ENCODE assay signal across 8 cellular contexts in the genomic region with DNA sequence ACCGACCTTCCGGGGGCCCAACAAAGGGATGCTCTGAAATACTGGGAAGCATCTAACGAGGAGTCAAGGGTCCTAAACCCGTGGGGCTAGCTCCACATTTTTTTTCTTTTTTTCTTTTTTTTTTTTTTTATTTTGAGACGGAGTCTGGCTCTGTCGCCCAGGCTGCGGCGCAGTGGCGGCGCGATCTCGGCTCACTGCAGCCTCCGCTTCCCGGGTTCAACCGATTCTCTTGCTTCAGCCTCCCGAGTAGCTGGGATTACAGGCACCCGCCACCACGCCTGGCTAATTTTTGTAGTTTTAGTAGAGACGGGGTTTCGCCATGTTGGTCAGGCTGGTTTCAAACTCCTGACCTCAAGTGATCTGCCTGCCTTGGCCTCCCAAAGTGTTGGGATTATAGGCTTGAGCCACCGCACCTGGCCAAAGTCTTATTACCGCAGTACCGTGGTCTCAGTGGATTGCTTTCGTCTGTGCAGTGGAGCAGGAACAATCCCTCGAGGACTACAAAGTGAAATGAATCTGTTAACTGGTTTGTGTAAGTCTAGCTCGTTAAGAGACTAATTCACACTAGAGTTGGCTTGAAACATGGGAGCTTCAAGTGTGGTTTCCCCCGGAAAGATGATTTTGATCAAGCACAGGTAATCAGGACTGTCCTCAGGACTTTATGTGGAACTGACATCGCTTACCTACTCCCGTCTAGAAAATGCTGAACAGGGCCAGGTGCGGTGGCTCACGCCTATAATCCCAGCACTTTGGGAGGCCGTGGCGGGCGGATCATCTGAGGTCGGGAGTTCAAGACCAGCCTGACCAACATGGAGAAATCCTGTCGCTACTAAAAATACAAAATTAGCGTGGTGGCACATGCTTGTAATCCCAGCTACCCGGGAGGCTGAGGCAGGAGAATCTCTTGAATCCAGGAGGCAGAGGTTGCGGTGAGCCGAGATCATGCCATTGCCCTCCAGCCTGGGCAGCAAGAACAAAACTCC. TPM values are rescaled to one million over a fixed set of nuclear protein-coding genes. Genes with fewer than 3 reads are reported as not detected.
DNase-seq lines count a peak whose midpoint lies in the region; FAIRE-seq and TF ChIP-seq lines count a peak whose summit lies in the region.
"Not testable (repeated sequence)": the region's sequence is repeated elsewhere in the genome, so short reads cannot be mapped to it uniquely, and the experiment has no call there.

No MANE protein-coding gene starts in this region.

- not testable (repeated sequence) for H2BK20ac ChIP-seq in H1 (ENCODE audit: low read length)

- H3K79me2 ChIP-seq in H1 (ENCODE audit: control insufficient read depth in 1 of 2, insufficient read depth in 2 of 2, low read length in 2 of 2); neural cell (replicated peaks; ENCODE audit: insufficient read depth, low read length): not testable (repeated sequence)

- CTCF ChIA-PET in RWPE1 (lab: Yijun Ruan, JAX) = interaction anchor here (0.6 to 5.8 kb wide), 8 partner anchors 9 to 39 kb away, joined by 3 to 61 read pairs (median 4); no protein-coding TSS in a partner anchor
- CTCF ChIA-PET in H1 (lab: Charles Lee; ENCODE audit: partially characterized antibody) = interaction anchor here (1.0 to 12.9 kb wide), 22 partner anchors 7 to 139 kb away, joined by 3 to 239 read pairs (median 6); partner anchors contain the start of genes ARMC7 and MIF4GD

- peak overlapping the region; percentile 48; the same call in 1 of the 2 replicates for H2AFZ ChIP-seq in H1 (ENCODE audit: low read length)
- not testable (repeated sequence) for H2AFZ ChIP-seq in neural cell (ENCODE audit: low read depth, low read length)

- H3F3A ChIP-seq in neural cell (ENCODE audit: insufficient read depth, low read length, poor library complexity, severe bottlenecking) = not testable (repeated sequence)

- not testable (repeated sequence) for H3K23ac ChIP-seq in H1 (ENCODE audit: insufficient read length)

- not testable (repeated sequence) for FAIRE-seq in H1 (lab: Jason Lieb, UNC)

- H2AK5ac ChIP-seq in H1 (ENCODE audit: low read depth, low read length) = not testable (repeated sequence)

- not testable (repeated sequence) for H3K23me2 ChIP-seq in H1 (ENCODE audit: low read depth, low read length)

- not testable (repeated sequence) for H3K9me2 ChIP-seq in neural cell (ENCODE audit: insufficient read depth, low read length)

- H3K4ac ChIP-seq in H1 (replicated peaks; ENCODE audit: insufficient read length, low read depth, low read length) = peak overlapping the region; percentile 78

- peaks cover 53% of the 10 kb centered on the region for H3K36me3 ChIP-seq in BLaER1
- H3K36me3 ChIP-seq in H1 (ENCODE audit: control insufficient read depth in 2 of 4, insufficient read depth in 4 of 4, low read length in 3 of 4) = peaks cover 2 to 30% (median 15%) of the 10 kb centered on the region in 4 experiments
- H3K36me3 ChIP-seq in neural cell (ENCODE audit: insufficient read depth, low read length); stomach smooth muscle (ENCODE audit: control insufficient read depth in 2 of 2, insufficient read depth in 2 of 2, low read length in 2 of 2): not testable (repeated sequence)

- H3K56ac ChIP-seq in H1 (replicated peaks; ENCODE audit: insufficient read length, low read depth, low read length) = peak overlapping the region; percentile 59

- H3K4me1 Mint-ChIP-seq in activated naive CD8-positive, alpha-beta T cell (ENCODE audit: low read depth) = peaks cover 14% of the 10 kb centered on the region

- not testable (repeated sequence) for TF ChIP-seq EP300 in H1 (IDR thresholded peaks at IDR 0.05; ENCODE audit: borderline replicate concordance in 1 of 2, low read depth in 2 of 2, low read length in 2 of 2); neural cell (conservative IDR thresholded peaks at IDR 0.05; ENCODE audit: poor library complexity, severe bottlenecking)

- POLR2A ChIA-PET in RWPE1 (lab: Yijun Ruan, JAX; ENCODE audit: low non-redundant PET) (interaction anchor here (0.8 to 1.8 kb wide), 2 partner anchors 16 to 18 kb away, joined by 5 to 6 read pairs; no protein-coding TSS in a partner anchor), H1 (lab: Charles Lee; ENCODE audit: partially characterized antibody) (interaction anchor here (0.6 to 13.9 kb wide), 24 partner anchors 8 to 203 kb away, joined by 3 to 134 read pairs (median 6); partner anchors contain the start of genes JPT1, NUP85, SLC16A5 and SUMO2)

- H3K27ac ChIP-seq in BLaER1 = peak overlapping the region; percentile 97
- peak overlapping the region; percentile 85 for H3K27ac ChIP-seq in HL-60 (replicated peaks)
- H3K27ac ChIP-seq in RWPE1 = peak overlapping the region; percentile 100
- peak overlapping the region; percentile 81; the same call in 1 of the 2 replicates for H3K27ac ChIP-seq in H1 (ENCODE audit: low read depth, low read length)
- peak overlapping the region; percentile 74 for H3K27ac ChIP-seq in neural cell (ENCODE audit: low read length)
- H3K27ac ChIP-seq in stomach smooth muscle (ENCODE audit: low read length) = peak overlapping the region; percentile 77

- peak overlapping the region; percentile 54 for H4K91ac ChIP-seq in H1 (replicated peaks; ENCODE audit: insufficient read length, low read length)

- not testable (repeated sequence) for TF ChIP-seq CTCF in HL-60 (IDR thresholded peaks at IDR 0.05; ENCODE audit: insufficient read depth, low read length); RWPE1 (conservative IDR thresholded peaks at IDR 0.05; ENCODE audit: low read depth); H1 (IDR thresholded peaks at IDR 0.05; ENCODE audit: control extremely low read depth in 1 of 3, insufficient read depth in 1 of 3, low read depth in 1 of 3, low read length in 3 of 3); neural cell (IDR thresholded peaks at IDR 0.05; ENCODE audit: poor library complexity, severe bottlenecking)

- not testable (repeated sequence) for H3K36me3 Mint-ChIP-seq in activated naive CD8-positive, alpha-beta T cell

- peak overlapping the region; percentile 94 for H3K9ac ChIP-seq in BLaER1
- H3K9ac ChIP-seq in H1 (replicated peaks in 1 of 4; ENCODE audit: extremely low read depth in 1 of 4, low read depth in 3 of 4, low read length in 3 of 4) = peak overlapping the region in 3 of 4 experiments; percentile 72 to 82 (median 77); a peak in 6 of 7 replicates
- H3K9ac ChIP-seq in neural cell (ENCODE audit: low read length) = peak overlapping the region; percentile 78
- peak overlapping the region; percentile 81 to 92 for H3K9ac ChIP-seq in stomach smooth muscle (ENCODE audit: low read length in 2 of 2)

- peaks cover 42% of the 10 kb centered on the region for H3K4me1 ChIP-seq in BLaER1
- H3K4me1 ChIP-seq in H1 (replicated peaks in 1 of 4; ENCODE audit: control insufficient read depth in 3 of 4, insufficient read depth in 4 of 4, low read length in 3 of 4); stomach smooth muscle (ENCODE audit: control insufficient read depth, insufficient read depth, low read length): not testable (repeated sequence)

- not testable (repeated sequence) for H3K27me3 Mint-ChIP-seq in activated naive CD8-positive, alpha-beta T cell

- H3K9me3 ChIP-seq in BLaER1; H1 (ENCODE audit: insufficient read depth in 2 of 2, low read depth in 1 of 2, low read length in 1 of 2); iPS-18c (ENCODE audit: control insufficient read depth, insufficient read depth, low read length); neural cell (ENCODE audit: low read length); stomach smooth muscle (ENCODE audit: control insufficient read depth in 2 of 2, low read length in 2 of 2): not testable (repeated sequence)

- peak overlapping the region; percentile 80 for H4K5ac ChIP-seq in H1 (ENCODE audit: insufficient read length, low read depth, low read length)

- not testable (repeated sequence) for H3K14ac ChIP-seq in H1 (ENCODE audit: insufficient read length)

- not testable (repeated sequence) for H3K27me3 ChIP-seq in BLaER1; HL-60 (ENCODE audit: insufficient read depth, poor library complexity, severe bottlenecking); H1 (replicated peaks in 1 of 4; ENCODE audit: control insufficient read depth in 3 of 4, extremely low read depth in 1 of 4, insufficient read depth in 3 of 4, low read length in 3 of 4); neural cell (ENCODE audit: insufficient read depth, low read depth, low read length); stomach smooth muscle (ENCODE audit: control insufficient read depth in 1 of 2, insufficient read depth in 2 of 2, low read length in 2 of 2)

- not testable (repeated sequence) for H2BK15ac ChIP-seq in H1 (ENCODE audit: low read length)

- H3K4me3 ChIP-seq in BLaER1 = peak overlapping the region; percentile 90
- H3K4me3 ChIP-seq in HL-60 (replicated peaks; ENCODE audit: insufficient read depth, low read length) = peak overlapping the region; percentile 87
- H3K4me3 ChIP-seq in H1 (ENCODE audit: extremely low read depth in 1 of 4, insufficient read depth in 2 of 4, low read depth in 3 of 4, low read length in 4 of 4) = peak overlapping the region; percentile 69 to 95 (median 74)
- peak overlapping the region; percentile 81 for H3K4me3 ChIP-seq in iPS-18c (ENCODE audit: insufficient read depth, low read depth, low read length)
- H3K4me3 ChIP-seq in neural cell (ENCODE audit: low read length) = peak overlapping the region; percentile 86
- H3K4me3 ChIP-seq in stomach smooth muscle (ENCODE audit: low read length in 2 of 2) = peak overlapping the region; percentile 84

- not testable (repeated sequence) for DNase-seq in HL-60 (ENCODE audit: low read depth in 1 of 2, low spot score in 1 of 2); RWPE1 (ENCODE audit: low spot score); H1 (ENCODE audit: low read depth in 1 of 2, low spot score in 2 of 2)

- peak overlapping the region; percentile 82 for H3K4me2 ChIP-seq in BLaER1
- H3K4me2 ChIP-seq in H1 (ENCODE audit: insufficient read depth in 1 of 2, low read depth in 2 of 2, low read length in 2 of 2) = peak overlapping the region; percentile 46 to 80
- H3K4me2 ChIP-seq in neural cell (ENCODE audit: low read length) = peak overlapping the region; percentile 51

- H2BK12ac ChIP-seq in H1 (ENCODE audit: low read depth, low read length) = not testable (repeated sequence)

- H3K9me3 Mint-ChIP-seq in activated naive CD8-positive, alpha-beta T cell (ENCODE audit: low read depth) = not testable (repeated sequence)

- peak overlapping the region; percentile 89 for H3K4me3 Mint-ChIP-seq in activated naive CD8-positive, alpha-beta T cell

- H3K79me1 ChIP-seq in H1 (ENCODE audit: low read depth, low read length) = not testable (repeated sequence)

- TF ChIP-seq POLR2A in H1 (IDR thresholded peaks at IDR 0.05; ENCODE audit: control extremely low read depth in 1 of 2, low read depth in 2 of 2, low read length in 2 of 2) = not testable (repeated sequence)

- H4K8ac ChIP-seq in H1 (ENCODE audit: extremely low read depth, insufficient read depth, low read length) = peak overlapping the region; percentile 86; the same call in 1 of the 2 replicates

- H4K20me1 ChIP-seq in BLaER1 = peaks cover 63% of the 10 kb centered on the region
- peaks cover 8 to 11% of the 10 kb centered on the region in 2 experiments for H4K20me1 ChIP-seq in H1 (replicated peaks in 1 of 2; ENCODE audit: control insufficient read depth in 1 of 2, insufficient read depth in 2 of 2, low read length in 2 of 2)
- peaks cover 18% of the 10 kb centered on the region for H4K20me1 ChIP-seq in neural cell (ENCODE audit: insufficient read depth)

- H3K27ac Mint-ChIP-seq in activated naive CD8-positive, alpha-beta T cell = peak overlapping the region; percentile 89

- not testable (repeated sequence) for H3K18ac ChIP-seq in H1 (ENCODE audit: extremely low read depth, low read length)

- 89% methylated on average over 37 of the region's 40 CpGs; no CpG with 5 or more reads in 1 of the 2 experiments for WGBS in H1 (ENCODE audit: extremely low coverage in 1 of 2, insufficient coverage in 1 of 2, insufficient read length in 1 of 2, insufficient replicate concordance in 2 of 2, low coverage in 1 of 2, low lambda C conversion rate in 2 of 2, missing lambda C conversion rate in 1 of 2), 2 experiments

- not testable (repeated sequence) for H2BK120ac ChIP-seq in H1 (replicated peaks; ENCODE audit: low read depth, low read length)

- H2BK5ac ChIP-seq in H1 (ENCODE audit: low read depth, low read length) = not testable (repeated sequence)

- TF ChIP-seq RAD21 in H1 (IDR thresholded peaks at IDR 0.05 in 1 of 2, conservative IDR thresholded peaks at IDR 0.05 in 1 of 2; ENCODE audit: low read depth in 2 of 2, low read length in 2 of 2); neural cell (conservative IDR thresholded peaks at IDR 0.05): not testable (repeated sequence)

RNA-seq across cellular contexts. Expression of gene NT5C, which starts 0.8 kb away (rescaled TPM):
- total RNA-seq in H1 (2021; fragmentation: NEBNext Ultra II Directional; extraction: Animal tissue kit (Norgen Biotek cat#: 25700)) = 52.1 and 66.9 TPM in 2 replicates
- polyA plus RNA-seq in H1 (2011; rRNA removed) (66.4 and 98.6 TPM in 2 replicates), neural cell (58.7 and 74.0 TPM in 2 replicates)
- polyA plus RNA-seq in H1 (2011; cell fraction: cytosol; rRNA removed) = 92.6 TPM
- polyA plus RNA-seq in H1 (2011; cell fraction: nucleus; rRNA removed) = 145 TPM
- 38.9 to 77.9 TPM (median 68.7 TPM) in 4 replicates for polyA plus RNA-seq in H1 (2012, experiment 1 of 2)
- polyA plus RNA-seq in H1 (2012, experiment 2 of 2) = 57.5 TPM
- polyA plus RNA-seq in H1 (2013, experiment 1 of 2) = 69.7 TPM
- polyA plus RNA-seq in H1 (2013, experiment 2 of 2) = 60.6 TPM
- 12.1 and 14.9 TPM in 2 replicates for polyA minus RNA-seq in H1 (2011; rRNA and poly(A)+ RNA removed)
- polyA minus RNA-seq in H1 (2011; cell fraction: cytosol; rRNA and poly(A)+ RNA removed) = 16.7 TPM
- 44.4 TPM for polyA minus RNA-seq in H1 (2011; cell fraction: nucleus; rRNA and poly(A)+ RNA removed)
- 13.6 and 16.1 TPM in 2 replicates for polyA minus RNA-seq in neural cell

RNA-seq across cellular contexts. Expression of gene JPT1, which starts 22.0 kb away (rescaled TPM):
- total RNA-seq in H1 (2021; fragmentation: NEBNext Ultra II Directional; extraction: Animal tissue kit (Norgen Biotek cat#: 25700)) = 340 and 369 TPM in 2 replicates
- polyA plus RNA-seq in H1 (2011; rRNA removed) = 154 and 216 TPM in 2 replicates
- polyA plus RNA-seq in H1 (2011; cell fraction: cytosol; rRNA removed) = 246 TPM
- polyA plus RNA-seq in H1 (2011; cell fraction: nucleus; rRNA removed) = 206 TPM
- 377 to 556 TPM (median 531 TPM) in 4 replicates for polyA plus RNA-seq in H1 (2012, experiment 1 of 2)
- 362 TPM for polyA plus RNA-seq in H1 (2012, experiment 2 of 2)
- 569 TPM for polyA plus RNA-seq in H1 (2013, experiment 1 of 2)
- 579 TPM for polyA plus RNA-seq in H1 (2013, experiment 2 of 2)
- polyA minus RNA-seq in H1 (2011; rRNA and poly(A)+ RNA removed) = 42.8 and 65.0 TPM in 2 replicates
- 249 TPM for polyA minus RNA-seq in H1 (2011; cell fraction: cytosol; rRNA and poly(A)+ RNA removed)
- 83.5 TPM for polyA minus RNA-seq in H1 (2011; cell fraction: nucleus; rRNA and poly(A)+ RNA removed)
- 1,721 and 2,003 TPM in 2 replicates for polyA plus RNA-seq in neural cell
- 1,072 and 1,108 TPM in 2 replicates for polyA minus RNA-seq in neural cell

RNA-seq across cellular contexts. Expression of gene ARMC7, which starts 22.5 kb away (rescaled TPM):
- 13.6 TPM in 2 replicates for total RNA-seq in H1 (2021; fragmentation: NEBNext Ultra II Directional; extraction: Animal tissue kit (Norgen Biotek cat#: 25700))
- polyA plus RNA-seq in H1 (2011; rRNA removed) (9.8 and 12.4 TPM in 2 replicates), neural cell (3.7 and 4.0 TPM in 2 replicates)
- polyA plus RNA-seq in H1 (2011; cell fraction: cytosol; rRNA removed) = 7.4 TPM
- polyA plus RNA-seq in H1 (2011; cell fraction: nucleus; rRNA removed) = 12.7 TPM
- 14.0 to 16.0 TPM (median 14.9 TPM) in 4 replicates for polyA plus RNA-seq in H1 (2012, experiment 1 of 2)
- 13.2 TPM for polyA plus RNA-seq in H1 (2012, experiment 2 of 2)
- polyA plus RNA-seq in H1 (2013, experiment 1 of 2) = 8.2 TPM
- 7.8 TPM for polyA plus RNA-seq in H1 (2013, experiment 2 of 2)
- 12.2 and 13.7 TPM in 2 replicates for polyA minus RNA-seq in H1 (2011; rRNA and poly(A)+ RNA removed)
- 10.2 TPM for polyA minus RNA-seq in H1 (2011; cell fraction: cytosol; rRNA and poly(A)+ RNA removed)
- polyA minus RNA-seq in H1 (2011; cell fraction: nucleus; rRNA and poly(A)+ RNA removed) = 12.6 TPM
- 3.4 and 5.0 TPM in 2 replicates for polyA minus RNA-seq in neural cell

RNA-seq across cellular contexts. Expression of gene SLC16A5, which starts 44.6 kb away (rescaled TPM):
- total RNA-seq in H1 (2021; fragmentation: NEBNext Ultra II Directional; extraction: Animal tissue kit (Norgen Biotek cat#: 25700)) = 16.6 and 17.1 TPM in 2 replicates
- polyA plus RNA-seq in H1 (2011; rRNA removed) = 34.7 and 54.8 TPM in 2 replicates
- polyA plus RNA-seq in H1 (2011; cell fraction: cytosol; rRNA removed) = 28.9 TPM
- polyA plus RNA-seq in H1 (2011; cell fraction: nucleus; rRNA removed) = 82.9 TPM
- 14.3 to 26.5 TPM (median 20.8 TPM) in 4 replicates for polyA plus RNA-seq in H1 (2012, experiment 1 of 2)
- polyA plus RNA-seq in H1 (2012, experiment 2 of 2) = 12.9 TPM
- polyA plus RNA-seq in H1 (2013, experiment 1 of 2) = 22.7 TPM
- polyA plus RNA-seq in H1 (2013, experiment 2 of 2) = 21.6 TPM
- 15.2 and 17.8 TPM in 2 replicates for polyA minus RNA-seq in H1 (2011; rRNA and poly(A)+ RNA removed)
- polyA minus RNA-seq in H1 (2011; cell fraction: cytosol; rRNA and poly(A)+ RNA removed) = 11.3 TPM
- 24.1 TPM for polyA minus RNA-seq in H1 (2011; cell fraction: nucleus; rRNA and poly(A)+ RNA removed)
- not detected in 2 replicates for polyA plus RNA-seq in neural cell
- polyA minus RNA-seq in neural cell = not detected in 2 replicates

RNA-seq across cellular contexts. Expression of gene SUMO2, which starts 50.5 kb away (rescaled TPM):
- 779 and 788 TPM in 2 replicates for total RNA-seq in H1 (2021; fragmentation: NEBNext Ultra II Directional; extraction: Animal tissue kit (Norgen Biotek cat#: 25700))
- polyA plus RNA-seq in H1 (2011; rRNA removed) (91.0 and 184 TPM in 2 replicates), neural cell (224 and 283 TPM in 2 replicates)
- polyA plus RNA-seq in H1 (2011; cell fraction: cytosol; rRNA removed) = 162 TPM
- 61.2 TPM for polyA plus RNA-seq in H1 (2011; cell fraction: nucleus; rRNA removed)
- 273 to 655 TPM (median 511 TPM) in 4 replicates for polyA plus RNA-seq in H1 (2012, experiment 1 of 2)
- 97.2 TPM for polyA plus RNA-seq in H1 (2012, experiment 2 of 2)
- 253 TPM for polyA plus RNA-seq in H1 (2013, experiment 1 of 2)
- 265 TPM for polyA plus RNA-seq in H1 (2013, experiment 2 of 2)
- polyA minus RNA-seq in H1 (2011; rRNA and poly(A)+ RNA removed) = 88.0 and 91.8 TPM in 2 replicates
- 284 TPM for polyA minus RNA-seq in H1 (2011; cell fraction: cytosol; rRNA and poly(A)+ RNA removed)
- polyA minus RNA-seq in H1 (2011; cell fraction: nucleus; rRNA and poly(A)+ RNA removed) = 41.9 TPM
- polyA minus RNA-seq in neural cell = 120 and 137 TPM in 2 replicates
